1 cellular context compared by ENCODE assay signal in the genomic region with DNA sequence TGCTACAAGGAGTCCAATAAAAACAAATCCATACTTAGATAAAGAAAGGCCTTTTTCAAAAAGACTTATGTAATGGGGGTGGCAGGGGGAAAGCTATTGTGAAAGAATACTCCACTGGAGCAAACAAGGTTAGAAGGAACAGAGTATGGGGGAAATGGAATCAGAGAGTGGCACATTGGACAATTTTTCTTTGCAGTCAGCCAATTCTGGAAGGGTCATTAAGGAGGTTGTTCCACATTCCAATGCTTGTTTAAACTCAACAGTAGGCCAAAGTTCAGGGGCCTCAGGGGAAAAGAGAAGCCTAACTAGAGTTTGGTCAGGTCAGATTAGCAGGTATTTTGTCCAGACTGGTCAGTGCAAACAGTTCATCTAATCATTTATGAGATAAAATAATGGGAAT.
TF ChIP-seq lines count a peak whose summit lies in the region.

No MANE protein-coding gene starts in this region.

TF ChIP-seq in HepG2, 621 proteins besides CTCF, POLR2A, EP300 and RAD21 (continued from another document and continues in another):
- TF ChIP-seq, protein P1, sequence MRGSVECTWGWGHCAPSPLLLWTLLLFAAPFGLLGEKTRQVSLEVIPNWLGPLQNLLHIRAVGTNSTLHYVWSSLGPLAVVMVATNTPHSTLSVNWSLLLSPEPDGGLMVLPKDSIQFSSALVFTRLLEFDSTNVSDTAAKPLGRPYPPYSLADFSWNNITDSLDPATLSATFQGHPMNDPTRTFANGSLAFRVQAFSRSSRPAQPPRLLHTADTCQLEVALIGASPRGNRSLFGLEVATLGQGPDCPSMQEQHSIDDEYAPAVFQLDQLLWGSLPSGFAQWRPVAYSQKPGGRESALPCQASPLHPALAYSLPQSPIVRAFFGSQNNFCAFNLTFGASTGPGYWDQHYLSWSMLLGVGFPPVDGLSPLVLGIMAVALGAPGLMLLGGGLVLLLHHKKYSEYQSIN (CRISPR knock-in tag; IDR thresholded peaks at IDR 0.05; ENCODE audit: borderline replicate concordance): no peak
- TF ChIP-seq, protein P2, sequence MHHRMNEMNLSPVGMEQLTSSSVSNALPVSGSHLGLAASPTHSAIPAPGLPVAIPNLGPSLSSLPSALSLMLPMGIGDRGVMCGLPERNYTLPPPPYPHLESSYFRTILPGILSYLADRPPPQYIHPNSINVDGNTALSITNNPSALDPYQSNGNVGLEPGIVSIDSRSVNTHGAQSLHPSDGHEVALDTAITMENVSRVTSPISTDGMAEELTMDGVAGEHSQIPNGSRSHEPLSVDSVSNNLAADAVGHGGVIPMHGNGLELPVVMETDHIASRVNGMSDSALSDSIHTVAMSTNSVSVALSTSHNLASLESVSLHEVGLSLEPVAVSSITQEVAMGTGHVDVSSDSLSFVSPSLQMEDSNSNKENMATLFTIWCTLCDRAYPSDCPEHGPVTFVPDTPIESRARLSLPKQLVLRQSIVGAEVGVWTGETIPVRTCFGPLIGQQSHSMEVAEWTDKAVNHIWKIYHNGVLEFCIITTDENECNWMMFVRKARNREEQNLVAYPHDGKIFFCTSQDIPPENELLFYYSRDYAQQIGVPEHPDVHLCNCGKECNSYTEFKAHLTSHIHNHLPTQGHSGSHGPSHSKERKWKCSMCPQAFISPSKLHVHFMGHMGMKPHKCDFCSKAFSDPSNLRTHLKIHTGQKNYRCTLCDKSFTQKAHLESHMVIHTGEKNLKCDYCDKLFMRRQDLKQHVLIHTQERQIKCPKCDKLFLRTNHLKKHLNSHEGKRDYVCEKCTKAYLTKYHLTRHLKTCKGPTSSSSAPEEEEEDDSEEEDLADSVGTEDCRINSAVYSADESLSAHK (CRISPR knock-in tag; IDR thresholded peaks at IDR 0.05; ENCODE audit: borderline replicate concordance): no peak
- TF ChIP-seq SNAI1 (CRISPR knock-in tag; IDR thresholded peaks at IDR 0.05; ENCODE audit: borderline replicate concordance): no peak
- no peak for TF ChIP-seq ZNF292 (CRISPR knock-in tag; IDR thresholded peaks at IDR 0.05; ENCODE audit: borderline replicate concordance, low read depth)
- no peak for TF ChIP-seq FOXA1 (IDR thresholded peaks at IDR 0.05)
- TF ChIP-seq FOXA1 (CRISPR knock-in tag; IDR thresholded peaks at IDR 0.05): 0 out of 2 replicates have a peak, but pooled peaks have one; percentile 38
- TF ChIP-seq NCOR1 (IDR thresholded peaks at IDR 0.05; ENCODE audit: borderline replicate concordance, low read length): 0 out of 2 replicates have a peak, but pooled peaks have one; percentile 37
- no peak for TF ChIP-seq ZNF558 (CRISPR knock-in tag; IDR thresholded peaks at IDR 0.05; ENCODE audit: borderline replicate concordance)
- TF ChIP-seq KLF6 (CRISPR knock-in tag; IDR thresholded peaks at IDR 0.05): no peak
- no peak for TF ChIP-seq RELA (CRISPR knock-in tag; IDR thresholded peaks at IDR 0.05)
- TF ChIP-seq TAF1 (CRISPR knock-in tag; IDR thresholded peaks at IDR 0.05): no peak
- TF ChIP-seq, protein P3, sequence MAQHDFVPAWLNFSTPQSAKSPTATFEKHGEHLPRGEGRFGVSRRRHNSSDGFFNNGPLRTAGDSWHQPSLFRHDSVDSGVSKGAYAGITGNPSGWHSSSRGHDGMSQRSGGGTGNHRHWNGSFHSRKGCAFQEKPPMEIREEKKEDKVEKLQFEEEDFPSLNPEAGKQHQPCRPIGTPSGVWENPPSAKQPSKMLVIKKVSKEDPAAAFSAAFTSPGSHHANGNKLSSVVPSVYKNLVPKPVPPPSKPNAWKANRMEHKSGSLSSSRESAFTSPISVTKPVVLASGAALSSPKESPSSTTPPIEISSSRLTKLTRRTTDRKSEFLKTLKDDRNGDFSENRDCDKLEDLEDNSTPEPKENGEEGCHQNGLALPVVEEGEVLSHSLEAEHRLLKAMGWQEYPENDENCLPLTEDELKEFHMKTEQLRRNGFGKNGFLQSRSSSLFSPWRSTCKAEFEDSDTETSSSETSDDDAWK (CRISPR knock-in tag; IDR thresholded peaks at IDR 0.05): no peak
- TF ChIP-seq KDM6A (CRISPR knock-in tag; IDR thresholded peaks at IDR 0.05; ENCODE audit: low read depth): peak; percentile 79
- TF ChIP-seq ZMYM2 (CRISPR knock-in tag; IDR thresholded peaks at IDR 0.05): no peak
- TF ChIP-seq ZNF619 (CRISPR knock-in tag; IDR thresholded peaks at IDR 0.05): no peak
- TF ChIP-seq, protein P4, sequence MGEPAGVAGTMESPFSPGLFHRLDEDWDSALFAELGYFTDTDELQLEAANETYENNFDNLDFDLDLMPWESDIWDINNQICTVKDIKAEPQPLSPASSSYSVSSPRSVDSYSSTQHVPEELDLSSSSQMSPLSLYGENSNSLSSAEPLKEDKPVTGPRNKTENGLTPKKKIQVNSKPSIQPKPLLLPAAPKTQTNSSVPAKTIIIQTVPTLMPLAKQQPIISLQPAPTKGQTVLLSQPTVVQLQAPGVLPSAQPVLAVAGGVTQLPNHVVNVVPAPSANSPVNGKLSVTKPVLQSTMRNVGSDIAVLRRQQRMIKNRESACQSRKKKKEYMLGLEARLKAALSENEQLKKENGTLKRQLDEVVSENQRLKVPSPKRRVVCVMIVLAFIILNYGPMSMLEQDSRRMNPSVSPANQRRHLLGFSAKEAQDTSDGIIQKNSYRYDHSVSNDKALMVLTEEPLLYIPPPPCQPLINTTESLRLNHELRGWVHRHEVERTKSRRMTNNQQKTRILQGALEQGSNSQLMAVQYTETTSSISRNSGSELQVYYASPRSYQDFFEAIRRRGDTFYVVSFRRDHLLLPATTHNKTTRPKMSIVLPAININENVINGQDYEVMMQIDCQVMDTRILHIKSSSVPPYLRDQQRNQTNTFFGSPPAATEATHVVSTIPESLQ (CRISPR knock-in tag; conservative IDR thresholded peaks at IDR 0.05): no peak
- no peak for TF ChIP-seq MTA3 (CRISPR knock-in tag; IDR thresholded peaks at IDR 0.05)
- TF ChIP-seq, protein P5, sequence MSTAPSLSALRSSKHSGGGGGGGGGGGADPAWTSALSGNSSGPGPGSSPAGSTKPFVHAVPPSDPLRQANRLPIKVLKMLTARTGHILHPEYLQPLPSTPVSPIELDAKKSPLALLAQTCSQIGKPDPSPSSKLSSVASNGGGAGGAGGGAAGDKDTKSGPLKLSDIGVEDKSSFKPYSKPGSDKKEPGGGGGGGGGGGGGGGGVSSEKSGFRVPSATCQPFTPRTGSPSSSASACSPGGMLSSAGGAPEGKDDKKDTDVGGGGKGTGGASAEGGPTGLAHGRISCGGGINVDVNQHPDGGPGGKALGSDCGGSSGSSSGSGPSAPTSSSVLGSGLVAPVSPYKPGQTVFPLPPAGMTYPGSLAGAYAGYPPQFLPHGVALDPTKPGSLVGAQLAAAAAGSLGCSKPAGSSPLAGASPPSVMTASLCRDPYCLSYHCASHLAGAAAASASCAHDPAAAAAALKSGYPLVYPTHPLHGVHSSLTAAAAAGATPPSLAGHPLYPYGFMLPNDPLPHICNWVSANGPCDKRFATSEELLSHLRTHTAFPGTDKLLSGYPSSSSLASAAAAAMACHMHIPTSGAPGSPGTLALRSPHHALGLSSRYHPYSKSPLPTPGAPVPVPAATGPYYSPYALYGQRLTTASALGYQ (CRISPR knock-in tag; IDR thresholded peaks at IDR 0.05): no peak
- no peak for TF ChIP-seq HCFC1 (IDR thresholded peaks at IDR 0.05; ENCODE audit: low read depth, low read length)
- TF ChIP-seq, protein P6, sequence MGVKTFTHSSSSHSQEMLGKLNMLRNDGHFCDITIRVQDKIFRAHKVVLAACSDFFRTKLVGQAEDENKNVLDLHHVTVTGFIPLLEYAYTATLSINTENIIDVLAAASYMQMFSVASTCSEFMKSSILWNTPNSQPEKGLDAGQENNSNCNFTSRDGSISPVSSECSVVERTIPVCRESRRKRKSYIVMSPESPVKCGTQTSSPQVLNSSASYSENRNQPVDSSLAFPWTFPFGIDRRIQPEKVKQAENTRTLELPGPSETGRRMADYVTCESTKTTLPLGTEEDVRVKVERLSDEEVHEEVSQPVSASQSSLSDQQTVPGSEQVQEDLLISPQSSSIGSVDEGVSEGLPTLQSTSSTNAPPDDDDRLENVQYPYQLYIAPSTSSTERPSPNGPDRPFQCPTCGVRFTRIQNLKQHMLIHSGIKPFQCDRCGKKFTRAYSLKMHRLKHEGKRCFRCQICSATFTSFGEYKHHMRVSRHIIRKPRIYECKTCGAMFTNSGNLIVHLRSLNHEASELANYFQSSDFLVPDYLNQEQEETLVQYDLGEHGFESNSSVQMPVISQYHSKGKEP (CRISPR knock-in tag; IDR thresholded peaks at IDR 0.05): no peak
- TF ChIP-seq MAF1 (CRISPR knock-in tag; IDR thresholded peaks at IDR 0.05; ENCODE audit: borderline replicate concordance): no peak
- TF ChIP-seq AGO2 (optimal IDR thresholded peaks at IDR 0.05; ENCODE audit: low read depth, low read length): no peak
- no peak for TF ChIP-seq ZNF24 (IDR thresholded peaks at IDR 0.05)
- peak; percentile 47; the same call in 1 of the 2 replicates for TF ChIP-seq GATAD2A (CRISPR knock-in tag; IDR thresholded peaks at IDR 0.05)
- TF ChIP-seq SYNCRIP (IDR thresholded peaks at IDR 0.05; ENCODE audit: insufficient read depth, low read depth, low read length): no peak
- 0 out of 2 replicates have a peak, but pooled peaks have one; percentile 47 for TF ChIP-seq RCOR2 (CRISPR knock-in tag; IDR thresholded peaks at IDR 0.05)
- TF ChIP-seq ZNF350 (CRISPR knock-in tag; IDR thresholded peaks at IDR 0.05; ENCODE audit: borderline replicate concordance, low read depth): no peak
- TF ChIP-seq NFATC3 (CRISPR knock-in tag; IDR thresholded peaks at IDR 0.05): no peak
- TF ChIP-seq, protein P7, sequence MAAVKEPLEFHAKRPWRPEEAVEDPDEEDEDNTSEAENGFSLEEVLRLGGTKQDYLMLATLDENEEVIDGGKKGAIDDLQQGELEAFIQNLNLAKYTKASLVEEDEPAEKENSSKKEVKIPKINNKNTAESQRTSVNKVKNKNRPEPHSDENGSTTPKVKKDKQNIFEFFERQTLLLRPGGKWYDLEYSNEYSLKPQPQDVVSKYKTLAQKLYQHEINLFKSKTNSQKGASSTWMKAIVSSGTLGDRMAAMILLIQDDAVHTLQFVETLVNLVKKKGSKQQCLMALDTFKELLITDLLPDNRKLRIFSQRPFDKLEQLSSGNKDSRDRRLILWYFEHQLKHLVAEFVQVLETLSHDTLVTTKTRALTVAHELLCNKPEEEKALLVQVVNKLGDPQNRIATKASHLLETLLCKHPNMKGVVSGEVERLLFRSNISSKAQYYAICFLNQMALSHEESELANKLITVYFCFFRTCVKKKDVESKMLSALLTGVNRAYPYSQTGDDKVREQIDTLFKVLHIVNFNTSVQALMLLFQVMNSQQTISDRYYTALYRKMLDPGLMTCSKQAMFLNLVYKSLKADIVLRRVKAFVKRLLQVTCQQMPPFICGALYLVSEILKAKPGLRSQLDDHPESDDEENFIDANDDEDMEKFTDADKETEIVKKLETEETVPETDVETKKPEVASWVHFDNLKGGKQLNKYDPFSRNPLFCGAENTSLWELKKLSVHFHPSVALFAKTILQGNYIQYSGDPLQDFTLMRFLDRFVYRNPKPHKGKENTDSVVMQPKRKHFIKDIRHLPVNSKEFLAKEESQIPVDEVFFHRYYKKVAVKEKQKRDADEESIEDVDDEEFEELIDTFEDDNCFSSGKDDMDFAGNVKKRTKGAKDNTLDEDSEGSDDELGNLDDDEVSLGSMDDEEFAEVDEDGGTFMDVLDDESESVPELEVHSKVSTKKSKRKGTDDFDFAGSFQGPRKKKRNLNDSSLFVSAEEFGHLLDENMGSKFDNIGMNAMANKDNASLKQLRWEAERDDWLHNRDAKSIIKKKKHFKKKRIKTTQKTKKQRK (IDR thresholded peaks at IDR 0.05; ENCODE audit: low read length): no peak
- TF ChIP-seq ZNF530 (CRISPR knock-in tag; IDR thresholded peaks at IDR 0.05; ENCODE audit: low read depth): no peak
- no peak for TF ChIP-seq CREB1 (IDR thresholded peaks at IDR 0.05)
- TF ChIP-seq CREB1 (CRISPR knock-in tag; IDR thresholded peaks at IDR 0.05): 0 out of 2 replicates have a peak, but pooled peaks have one; percentile 15
- no peak for TF ChIP-seq MIER2 (CRISPR knock-in tag; IDR thresholded peaks at IDR 0.05)
- TF ChIP-seq MEIS2 (CRISPR knock-in tag; IDR thresholded peaks at IDR 0.05): no peak
- no peak for TF ChIP-seq TBX3 (IDR thresholded peaks at IDR 0.05; ENCODE audit: borderline replicate concordance)
- no peak for TF ChIP-seq FOXM1 (CRISPR knock-in tag; IDR thresholded peaks at IDR 0.05)
- no peak for TF ChIP-seq NAIF1 (CRISPR knock-in tag; IDR thresholded peaks at IDR 0.05; ENCODE audit: borderline replicate concordance)
- TF ChIP-seq, protein P8, sequence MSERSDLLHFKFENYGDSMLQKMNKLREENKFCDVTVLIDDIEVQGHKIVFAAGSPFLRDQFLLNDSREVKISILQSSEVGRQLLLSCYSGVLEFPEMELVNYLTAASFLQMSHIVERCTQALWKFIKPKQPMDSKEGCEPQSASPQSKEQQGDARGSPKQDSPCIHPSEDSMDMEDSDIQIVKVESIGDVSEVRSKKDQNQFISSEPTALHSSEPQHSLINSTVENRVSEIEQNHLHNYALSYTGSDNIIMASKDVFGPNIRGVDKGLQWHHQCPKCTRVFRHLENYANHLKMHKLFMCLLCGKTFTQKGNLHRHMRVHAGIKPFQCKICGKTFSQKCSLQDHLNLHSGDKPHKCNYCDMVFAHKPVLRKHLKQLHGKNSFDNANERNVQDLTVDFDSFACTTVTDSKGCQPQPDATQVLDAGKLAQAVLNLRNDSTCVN (CRISPR knock-in tag; IDR thresholded peaks at IDR 0.05; ENCODE audit: borderline replicate concordance): no peak
- TF ChIP-seq SAP130 (CRISPR knock-in tag; IDR thresholded peaks at IDR 0.05; ENCODE audit: low read depth): no peak
- TF ChIP-seq, protein P9, sequence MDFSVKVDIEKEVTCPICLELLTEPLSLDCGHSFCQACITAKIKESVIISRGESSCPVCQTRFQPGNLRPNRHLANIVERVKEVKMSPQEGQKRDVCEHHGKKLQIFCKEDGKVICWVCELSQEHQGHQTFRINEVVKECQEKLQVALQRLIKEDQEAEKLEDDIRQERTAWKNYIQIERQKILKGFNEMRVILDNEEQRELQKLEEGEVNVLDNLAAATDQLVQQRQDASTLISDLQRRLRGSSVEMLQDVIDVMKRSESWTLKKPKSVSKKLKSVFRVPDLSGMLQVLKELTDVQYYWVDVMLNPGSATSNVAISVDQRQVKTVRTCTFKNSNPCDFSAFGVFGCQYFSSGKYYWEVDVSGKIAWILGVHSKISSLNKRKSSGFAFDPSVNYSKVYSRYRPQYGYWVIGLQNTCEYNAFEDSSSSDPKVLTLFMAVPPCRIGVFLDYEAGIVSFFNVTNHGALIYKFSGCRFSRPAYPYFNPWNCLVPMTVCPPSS (IDR thresholded peaks at IDR 0.05): no peak
- TF ChIP-seq, protein P10, sequence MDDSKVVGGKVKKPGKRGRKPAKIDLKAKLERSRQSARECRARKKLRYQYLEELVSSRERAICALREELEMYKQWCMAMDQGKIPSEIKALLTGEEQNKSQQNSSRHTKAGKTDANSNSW (CRISPR knock-in tag; IDR thresholded peaks at IDR 0.05; ENCODE audit: borderline replicate concordance): no peak
